In the genomic region with DNA sequence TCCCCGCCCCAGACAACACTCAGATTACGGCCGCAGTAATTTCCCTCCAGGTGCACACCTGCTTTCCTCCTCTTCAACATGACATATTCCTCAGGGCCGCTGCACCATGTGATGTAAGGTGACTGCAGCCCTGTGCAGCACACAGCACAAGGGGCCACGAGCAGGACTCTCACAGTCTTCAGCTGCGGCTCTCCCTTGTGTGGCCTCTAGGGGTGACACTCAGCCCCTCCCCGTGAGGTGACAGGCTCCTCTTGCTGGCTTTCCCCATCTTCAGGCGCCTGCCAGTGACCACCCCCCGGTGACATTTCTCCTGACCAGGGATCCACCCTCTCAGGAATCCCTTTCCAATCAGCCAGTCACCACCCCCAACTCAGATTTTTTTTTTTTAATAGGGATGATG, we compare ENCODE assay signal across 1 cellular context.
TF ChIP-seq lines count a peak whose summit lies in the region.

No MANE protein-coding gene starts in this region.

TF ChIP-seq in GM23338, 12 proteins besides CTCF, POLR2A, EP300 and RAD21:
- TF ChIP-seq STAT1 (IDR thresholded peaks at IDR 0.05; ENCODE audit: unreplicated experiment) (no peak), POLR2AphosphoS5 (IDR thresholded peaks at IDR 0.05; ENCODE audit: low read depth) (no peak), CREB1 (CRISPR knock-in tag; IDR thresholded peaks at IDR 0.05; ENCODE audit: low read depth) (no peak), ZNF462 (CRISPR knock-in tag; IDR thresholded peaks at IDR 0.05) (no peak), ZNF331 (CRISPR knock-in tag; IDR thresholded peaks at IDR 0.05; ENCODE audit: low read depth) (no peak), ZNF114 (CRISPR knock-in tag; IDR thresholded peaks at IDR 0.05) (no peak), EZH2phosphoT487 (IDR thresholded peaks at IDR 0.05; ENCODE audit: unreplicated experiment) (no peak), ETS1 (IDR thresholded peaks at IDR 0.05) (no peak), EZH2 (IDR thresholded peaks at IDR 0.05; ENCODE audit: low read depth, unreplicated experiment) (no peak), NANOG (IDR thresholded peaks at IDR 0.05; ENCODE audit: borderline replicate concordance) (no peak), JUNB (IDR thresholded peaks at IDR 0.05; ENCODE audit: unreplicated experiment) (no peak)
- TF ChIP-seq, protein P1, sequence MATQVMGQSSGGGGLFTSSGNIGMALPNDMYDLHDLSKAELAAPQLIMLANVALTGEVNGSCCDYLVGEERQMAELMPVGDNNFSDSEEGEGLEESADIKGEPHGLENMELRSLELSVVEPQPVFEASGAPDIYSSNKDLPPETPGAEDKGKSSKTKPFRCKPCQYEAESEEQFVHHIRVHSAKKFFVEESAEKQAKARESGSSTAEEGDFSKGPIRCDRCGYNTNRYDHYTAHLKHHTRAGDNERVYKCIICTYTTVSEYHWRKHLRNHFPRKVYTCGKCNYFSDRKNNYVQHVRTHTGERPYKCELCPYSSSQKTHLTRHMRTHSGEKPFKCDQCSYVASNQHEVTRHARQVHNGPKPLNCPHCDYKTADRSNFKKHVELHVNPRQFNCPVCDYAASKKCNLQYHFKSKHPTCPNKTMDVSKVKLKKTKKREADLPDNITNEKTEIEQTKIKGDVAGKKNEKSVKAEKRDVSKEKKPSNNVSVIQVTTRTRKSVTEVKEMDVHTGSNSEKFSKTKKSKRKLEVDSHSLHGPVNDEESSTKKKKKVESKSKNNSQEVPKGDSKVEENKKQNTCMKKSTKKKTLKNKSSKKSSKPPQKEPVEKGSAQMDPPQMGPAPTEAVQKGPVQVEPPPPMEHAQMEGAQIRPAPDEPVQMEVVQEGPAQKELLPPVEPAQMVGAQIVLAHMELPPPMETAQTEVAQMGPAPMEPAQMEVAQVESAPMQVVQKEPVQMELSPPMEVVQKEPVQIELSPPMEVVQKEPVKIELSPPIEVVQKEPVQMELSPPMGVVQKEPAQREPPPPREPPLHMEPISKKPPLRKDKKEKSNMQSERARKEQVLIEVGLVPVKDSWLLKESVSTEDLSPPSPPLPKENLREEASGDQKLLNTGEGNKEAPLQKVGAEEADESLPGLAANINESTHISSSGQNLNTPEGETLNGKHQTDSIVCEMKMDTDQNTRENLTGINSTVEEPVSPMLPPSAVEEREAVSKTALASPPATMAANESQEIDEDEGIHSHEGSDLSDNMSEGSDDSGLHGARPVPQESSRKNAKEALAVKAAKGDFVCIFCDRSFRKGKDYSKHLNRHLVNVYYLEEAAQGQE (IDR thresholded peaks at IDR 0.05; ENCODE audit: unreplicated experiment) = no peak
